9 cellular contexts compared by ENCODE assay signal in the genomic region with DNA sequence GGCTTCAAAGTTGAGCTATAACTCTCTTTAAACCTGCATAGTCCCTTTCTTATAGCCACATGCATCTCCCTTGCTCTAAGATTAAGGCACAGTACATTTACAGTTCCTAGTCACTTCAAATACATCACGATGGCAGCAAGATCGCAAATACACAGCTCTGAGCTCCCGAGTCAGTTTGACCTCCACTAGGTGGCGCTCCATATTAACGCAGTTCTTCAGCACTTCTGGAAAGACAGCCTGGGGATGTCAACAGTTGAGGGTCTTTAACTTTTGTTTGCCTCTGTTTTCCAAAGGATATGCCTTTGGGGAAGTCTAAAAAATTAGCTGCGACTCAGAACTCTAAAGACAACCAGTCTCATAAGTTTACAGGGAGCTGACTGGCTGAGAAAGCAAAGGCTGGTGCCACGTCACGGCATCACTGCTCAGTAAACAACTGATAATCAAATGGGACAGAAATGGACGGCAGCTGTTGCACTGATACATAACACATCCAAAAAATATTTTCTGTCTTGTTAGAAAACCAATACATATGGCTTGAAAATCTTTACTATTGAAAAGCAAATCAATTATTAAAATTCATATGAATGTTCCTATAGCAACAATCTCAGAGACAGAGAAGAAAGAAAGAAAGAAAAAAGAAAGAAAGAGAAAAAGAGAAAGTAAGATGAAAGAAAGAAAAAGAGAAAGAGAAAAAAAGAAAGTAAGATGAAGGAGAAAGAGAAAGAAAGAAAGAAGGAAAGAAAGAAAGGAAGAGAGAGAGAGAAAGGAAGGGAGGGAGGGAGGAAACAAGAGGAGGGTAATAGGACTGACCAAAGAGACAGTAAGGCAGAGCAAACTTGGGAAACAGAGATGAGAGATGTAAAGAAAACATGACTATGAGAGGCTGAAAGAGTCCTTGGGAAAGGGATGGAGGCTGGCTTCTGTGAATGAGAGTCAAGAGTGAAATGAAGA.
A peak's percentile ranks its signal among the peaks of the same experiment; 100 is the strongest.
DNase-seq lines count a peak whose midpoint lies in the region; ATAC-seq and TF ChIP-seq lines count a peak whose summit lies in the region.
"Had no signal": no experiment of that assay in that cellular context is flagged by ENCODE, and none has a peak within 500 bp of the region (broad histone marks: within the 10 kb centered on the region; RNA-seq: fewer than 3 reads in every experiment).

No MANE protein-coding gene starts in this region.

- H4K20me1 ChIP-seq in DND-41 (ENCODE audit: insufficient read depth, low read length) (no peaks in the 10 kb centered on the region), OCI-LY3 (ENCODE audit: insufficient read depth, low read length) (no peaks in the 10 kb centered on the region)

- no peaks in the 10 kb centered on the region for H3K4me1 Mint-ChIP-seq in chondrocyte (ENCODE audit: low read depth)
- H3K4me1 Mint-ChIP-seq: activated naive CD4-positive, alpha-beta T cell treated with anti-CD3 and anti-CD28 coated beads, Interleukin-2, amount 50 U/mL, for 24 hours had no signal

- no peak overlapping the region for H3K27ac Mint-ChIP-seq in chondrocyte (ENCODE audit: unreplicated experiment)
- H3K27ac Mint-ChIP-seq: activated naive CD4-positive, alpha-beta T cell treated with anti-CD3 and anti-CD28 coated beads, Interleukin-2, amount 50 U/mL, for 24 hours had no signal

- peak; percentile 82 for TF ChIP-seq CTCF in DND-41 (IDR thresholded peaks at IDR 0.05; ENCODE audit: borderline replicate concordance, extremely low read depth, low read length, poor library complexity, severe bottlenecking)
- peak; percentile 82 for TF ChIP-seq CTCF in OCI-LY3 (IDR thresholded peaks at IDR 0.05; ENCODE audit: low read depth, low read length)
- TF ChIP-seq CTCF in chondrocyte (IDR thresholded peaks at IDR 0.05) = peak; percentile 85

- no peaks in the 10 kb centered on the region for H3K4me1 ChIP-seq in DND-41 (ENCODE audit: insufficient read depth, low read length)
- H3K4me1 ChIP-seq in OCI-LY3 (ENCODE audit: low read length) = no peaks in the 10 kb centered on the region

- DNase-seq in DND-41 = peak; percentile 37
- DNase-seq in chondrocyte (ENCODE audit: low spot score) = no peak
- DNase-seq in left lobe of liver (ENCODE audit: low spot score) = peak; percentile 51
- DNase-seq in superior temporal gyrus (ENCODE audit: extremely low spot score) = peak; percentile 93

- H3K36me3 ChIP-seq in DND-41 (ENCODE audit: insufficient read depth, low read length) (no peaks in the 10 kb centered on the region), OCI-LY3 (replicated peaks; ENCODE audit: low read depth, low read length) (no peaks in the 10 kb centered on the region)

- H3K9ac ChIP-seq in DND-41 (ENCODE audit: low read depth, low read length) = no peak overlapping the region
- H3K9ac ChIP-seq in OCI-LY3 (ENCODE audit: low read length) = no peak overlapping the region

- H3K9me3 ChIP-seq in DND-41 (ENCODE audit: insufficient read depth, low read length, severe bottlenecking) (no peaks in the 10 kb centered on the region), OCI-LY3 (ENCODE audit: insufficient read depth, low read length) (no peaks in the 10 kb centered on the region)

- H3K4me3 ChIP-seq in DND-41 (ENCODE audit: low read depth in 1 of 2, low read length in 2 of 2) = no peak overlapping the region
- H3K4me3 ChIP-seq in OCI-LY3 (ENCODE audit: low read length) = no peak overlapping the region

- H2AFZ ChIP-seq in DND-41 (ENCODE audit: low read depth, low read length) (no peak overlapping the region), OCI-LY3 (ENCODE audit: low read depth, low read length) (no peak overlapping the region)

- H3K27me3 Mint-ChIP-seq in chondrocyte (ENCODE audit: low read depth) = peaks cover 17% of the 10 kb centered on the region

- ATAC-seq in DND-41 (ENCODE audit: insufficient read depth, low read depth) (no peak), GM19035 (IDR thresholded peaks at IDR 0.05; ENCODE audit: unreplicated experiment) (peak; percentile 85), HG03432 (IDR thresholded peaks at IDR 0.05; ENCODE audit: unreplicated experiment) (peak; percentile 84), left lobe of liver (peak; percentile 83), HG03196 (IDR thresholded peaks at IDR 0.05; ENCODE audit: unreplicated experiment) (no peak)

- H3K9me3 Mint-ChIP-seq in chondrocyte (ENCODE audit: low read depth) = no peaks in the 10 kb centered on the region

- H3K27me3 ChIP-seq in DND-41 (ENCODE audit: insufficient read depth, low read length, poor library complexity) = no peaks in the 10 kb centered on the region
- H3K27me3 ChIP-seq in OCI-LY3 (ENCODE audit: low read depth, low read length) = peaks cover 13% of the 10 kb centered on the region; the same call in 1 of the 2 replicates

- no peaks in the 10 kb centered on the region for H3K79me2 ChIP-seq in DND-41 (ENCODE audit: insufficient read depth, low read length)
- no peaks in the 10 kb centered on the region for H3K79me2 ChIP-seq in OCI-LY3 (ENCODE audit: low read length)

- no peaks in the 10 kb centered on the region for H3K36me3 Mint-ChIP-seq in chondrocyte (ENCODE audit: low read depth)
- H3K36me3 Mint-ChIP-seq: activated naive CD4-positive, alpha-beta T cell treated with anti-CD3 and anti-CD28 coated beads, Interleukin-2, amount 50 U/mL, for 24 hours had no signal

- H3K27ac ChIP-seq in DND-41 (ENCODE audit: low read length) (no peak overlapping the region), OCI-LY3 (ENCODE audit: low read length) (no peak overlapping the region)

- H3K4me2 ChIP-seq in DND-41 (ENCODE audit: insufficient read depth, low read length) (no peak overlapping the region), OCI-LY3 (ENCODE audit: low read length) (peak overlapping the region; percentile 27; the same call in 1 of the 2 replicates)

- no peak overlapping the region for H3K4me3 Mint-ChIP-seq in chondrocyte (ENCODE audit: unreplicated experiment)
- H3K4me3 Mint-ChIP-seq: activated naive CD4-positive, alpha-beta T cell treated with anti-CD3 and anti-CD28 coated beads, Interleukin-2, amount 50 U/mL, for 24 hours had no signal

Comparison
In these comparisons a context has a peak if more than half of its experiments do, and no peak if none do; other contexts are left out.
1. ATAC-seq: peak in GM19035 (single experiment), HG03432 (single experiment) and left lobe of liver (single experiment); none in DND-41 (single experiment) and HG03196 (single experiment).
2. Peak in every context shown above with its lines, with median percentiles within 50 percentile points of each other: CTCF ChIP-seq.